Comparison of ENCODE assay signal across 21 cellular contexts in the genomic region with DNA sequence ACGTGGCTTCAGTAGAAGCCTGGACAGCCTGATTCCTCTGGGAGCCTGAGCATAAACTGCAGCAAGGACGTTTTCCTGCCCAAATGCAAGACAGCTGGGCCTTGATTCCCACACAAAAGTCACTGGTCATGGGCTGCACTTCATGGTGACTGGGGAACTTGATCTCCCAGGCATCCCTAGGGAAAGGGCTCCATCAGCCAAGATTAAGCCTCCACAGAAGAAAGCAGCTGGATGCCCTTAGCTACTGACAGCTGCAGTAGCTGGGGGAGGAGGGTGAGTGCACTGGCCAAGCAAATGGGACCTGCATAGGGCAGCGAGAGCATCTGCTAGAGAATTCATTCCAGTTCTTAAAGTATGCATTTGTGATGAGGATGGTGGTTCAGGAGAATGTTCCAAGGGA.
A peak's percentile ranks its signal among the peaks of the same experiment; 100 is the strongest.
DNase-seq lines count a peak whose midpoint lies in the region; ATAC-seq and TF ChIP-seq lines count a peak whose summit lies in the region.
"Had no signal": no experiment of that assay in that cellular context is flagged by ENCODE, and none has a peak within 500 bp of the region (broad histone marks: within the 10 kb centered on the region; RNA-seq: fewer than 3 reads in every experiment).

No MANE protein-coding gene starts in this region.

- peaks cover 19% of the 10 kb centered on the region for H3K4me1 Mint-ChIP-seq in glutamatergic neuron (ENCODE audit: low read depth, unreplicated experiment)
- H3K4me1 Mint-ChIP-seq in WTC11, result peaks cover 6% of the 10 kb centered on the region

- POLR2A ChIA-PET in WTC11 (lab: Charles Lee), result no interaction called here

- H3K36me3 Mint-ChIP-seq in glutamatergic neuron (ENCODE audit: unreplicated experiment), result peaks cover 7% of the 10 kb centered on the region
- no peaks in the 10 kb centered on the region for H3K36me3 Mint-ChIP-seq in WTC11

- DNase-seq in Right ventricle myocardium inferior (ENCODE audit: missing footprints) (no peak), Right ventricle myocardium superior (no peak), NCI-H524 treated with DMSO at 0.1 percent for 48 hours (lab: John Stamatoyannopoulos, UW) (peak; percentile 83), glutamatergic neuron (peak; percentile 43), skeletal muscle cell (ENCODE audit: low read depth) (peak; percentile 65), WERI-Rb-1 (no peak), WTC11 (ENCODE audit: low spot score) (no peak)
- no peak for DNase-seq in activated CD4-positive, CD25-positive, alpha-beta regulatory T cell (lab: John Stamatoyannopoulos, UW)
- DNase-seq: Caco-2; CD4-positive, alpha-beta T cell; GF-D8; Kasumi-1; MG63; NCI-H1048; NCI-H1436; NCI-H1930; NCI-H2171; NCI-H748 treated with DMSO at 0.1 percent for 48 hours; PC-3 had no signal

- peak; percentile 16 for ATAC-seq in Right ventricle myocardium inferior
- ATAC-seq in Right ventricle myocardium superior (ENCODE audit: poor library complexity), result no peak
- ATAC-seq in WTC11, result no peak
- ATAC-seq: PC-3 had no signal

- H3K9me3 Mint-ChIP-seq in glutamatergic neuron (ENCODE audit: unreplicated experiment) (peaks cover 2% of the 10 kb centered on the region), WTC11 (peaks cover 10% of the 10 kb centered on the region; the same call in 1 of the 2 replicates)
- H3K9me3 Mint-ChIP-seq: CD4-positive, alpha-beta T cell had no signal

- H3K9me3 ChIP-seq in WERI-Rb-1 (ENCODE audit: severe bottlenecking), result no peaks in the 10 kb centered on the region
- H3K9me3 ChIP-seq: Caco-2, MG63, SJSA1 had no signal

- H3K4me3 Mint-ChIP-seq in glutamatergic neuron (ENCODE audit: unreplicated experiment), result no peak overlapping the region
- no peak overlapping the region for H3K4me3 Mint-ChIP-seq in WTC11
- H3K4me3 Mint-ChIP-seq: CD4-positive, alpha-beta T cell had no signal

- H3K4me3 ChIP-seq in skeletal muscle cell (ENCODE audit: low read depth, low read length), result no peak overlapping the region
- no peak overlapping the region for H3K4me3 ChIP-seq in WERI-Rb-1 (ENCODE audit: low read depth, low read length)
- H3K4me3 ChIP-seq: MG63, SJSA1 had no signal

- H3K27me3 Mint-ChIP-seq in glutamatergic neuron (ENCODE audit: unreplicated experiment) (no peaks in the 10 kb centered on the region), WTC11 (ENCODE audit: low read depth) (no peaks in the 10 kb centered on the region; the same call in 1 of the 2 replicates)
- H3K27me3 Mint-ChIP-seq: CD4-positive, alpha-beta T cell had no signal

- H3K36me3 ChIP-seq in WERI-Rb-1, result no peaks in the 10 kb centered on the region
- H3K36me3 ChIP-seq: MG63, SJSA1 had no signal

- H3K27ac Mint-ChIP-seq in glutamatergic neuron (ENCODE audit: unreplicated experiment) (peak overlapping the region; percentile 71), WTC11 (no peak overlapping the region)
- H3K27ac Mint-ChIP-seq: CD4-positive, alpha-beta T cell had no signal

- no peak overlapping the region for H3K27ac ChIP-seq in WERI-Rb-1
- H3K27ac ChIP-seq: RWPE1, SJSA1 had no signal

- CTCF ChIA-PET in WTC11 (lab: Charles Lee), result no interaction called here

- TF ChIP-seq CTCF in glutamatergic neuron (IDR thresholded peaks at IDR 0.05; ENCODE audit: partially characterized antibody, unreplicated experiment) (no peak), WERI-Rb-1 (IDR thresholded peaks at IDR 0.05; ENCODE audit: low read depth, low read length) (no peak), WTC11 (IDR thresholded peaks at IDR 0.05) (no peak)

- intact Hi-C loops in Right ventricle myocardium inferior (cut with DNase I) (no loop called here), Right ventricle myocardium superior (cut with DNase I) (no loop called here)

- no peaks in the 10 kb centered on the region for H3K27me3 ChIP-seq in WERI-Rb-1 (ENCODE audit: insufficient read depth, low read depth, severe bottlenecking)
- H3K27me3 ChIP-seq: MG63, SJSA1 had no signal

TF ChIP-seq in WTC11, 78 proteins besides CTCF, POLR2A, EP300 and RAD21 (continues in another document):
- TF ChIP-seq, protein P1, sequence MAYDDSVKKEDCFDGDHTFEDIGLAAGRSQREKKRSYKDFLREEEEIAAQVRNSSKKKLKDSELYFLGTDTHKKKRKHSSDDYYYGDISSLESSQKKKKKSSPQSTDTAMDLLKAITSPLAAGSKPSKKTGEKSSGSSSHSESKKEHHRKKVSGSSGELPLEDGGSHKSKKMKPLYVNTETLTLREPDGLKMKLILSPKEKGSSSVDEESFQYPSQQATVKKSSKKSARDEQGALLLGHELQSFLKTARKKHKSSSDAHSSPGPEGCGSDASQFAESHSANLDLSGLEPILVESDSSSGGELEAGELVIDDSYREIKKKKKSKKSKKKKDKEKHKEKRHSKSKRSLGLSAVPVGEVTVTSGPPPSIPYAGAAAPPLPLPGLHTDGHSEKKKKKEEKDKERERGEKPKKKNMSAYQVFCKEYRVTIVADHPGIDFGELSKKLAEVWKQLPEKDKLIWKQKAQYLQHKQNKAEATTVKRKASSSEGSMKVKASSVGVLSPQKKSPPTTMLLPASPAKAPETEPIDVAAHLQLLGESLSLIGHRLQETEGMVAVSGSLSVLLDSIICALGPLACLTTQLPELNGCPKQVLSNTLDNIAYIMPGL (CRISPR knock-in tag; IDR thresholded peaks at IDR 0.05), result no peak
- TF ChIP-seq, protein P2, sequence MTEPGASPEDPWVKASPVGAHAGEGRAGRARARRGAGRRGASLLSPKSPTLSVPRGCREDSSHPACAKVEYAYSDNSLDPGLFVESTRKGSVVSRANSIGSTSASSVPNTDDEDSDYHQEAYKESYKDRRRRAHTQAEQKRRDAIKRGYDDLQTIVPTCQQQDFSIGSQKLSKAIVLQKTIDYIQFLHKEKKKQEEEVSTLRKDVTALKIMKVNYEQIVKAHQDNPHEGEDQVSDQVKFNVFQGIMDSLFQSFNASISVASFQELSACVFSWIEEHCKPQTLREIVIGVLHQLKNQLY (CRISPR knock-in tag; IDR thresholded peaks at IDR 0.05), result no peak
- no peak for TF ChIP-seq JAZF1 (CRISPR knock-in tag; IDR thresholded peaks at IDR 0.05)
- no peak for TF ChIP-seq ZNF317 (CRISPR knock-in tag; IDR thresholded peaks at IDR 0.05; ENCODE audit: borderline replicate concordance, low read depth)
- TF ChIP-seq ZNF121 (CRISPR knock-in tag; IDR thresholded peaks at IDR 0.05), result no peak
- TF ChIP-seq OVOL2 (CRISPR knock-in tag; IDR thresholded peaks at IDR 0.05; ENCODE audit: borderline replicate concordance), result no peak
- TF ChIP-seq, protein P3, sequence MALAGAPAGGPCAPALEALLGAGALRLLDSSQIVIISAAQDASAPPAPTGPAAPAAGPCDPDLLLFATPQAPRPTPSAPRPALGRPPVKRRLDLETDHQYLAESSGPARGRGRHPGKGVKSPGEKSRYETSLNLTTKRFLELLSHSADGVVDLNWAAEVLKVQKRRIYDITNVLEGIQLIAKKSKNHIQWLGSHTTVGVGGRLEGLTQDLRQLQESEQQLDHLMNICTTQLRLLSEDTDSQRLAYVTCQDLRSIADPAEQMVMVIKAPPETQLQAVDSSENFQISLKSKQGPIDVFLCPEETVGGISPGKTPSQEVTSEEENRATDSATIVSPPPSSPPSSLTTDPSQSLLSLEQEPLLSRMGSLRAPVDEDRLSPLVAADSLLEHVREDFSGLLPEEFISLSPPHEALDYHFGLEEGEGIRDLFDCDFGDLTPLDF (CRISPR knock-in tag; IDR thresholded peaks at IDR 0.05), result no peak
- TF ChIP-seq GABPB1 (CRISPR knock-in tag; IDR thresholded peaks at IDR 0.05), result no peak
- no peak for TF ChIP-seq ETV6 (CRISPR knock-in tag; IDR thresholded peaks at IDR 0.05)
- TF ChIP-seq, protein P4, sequence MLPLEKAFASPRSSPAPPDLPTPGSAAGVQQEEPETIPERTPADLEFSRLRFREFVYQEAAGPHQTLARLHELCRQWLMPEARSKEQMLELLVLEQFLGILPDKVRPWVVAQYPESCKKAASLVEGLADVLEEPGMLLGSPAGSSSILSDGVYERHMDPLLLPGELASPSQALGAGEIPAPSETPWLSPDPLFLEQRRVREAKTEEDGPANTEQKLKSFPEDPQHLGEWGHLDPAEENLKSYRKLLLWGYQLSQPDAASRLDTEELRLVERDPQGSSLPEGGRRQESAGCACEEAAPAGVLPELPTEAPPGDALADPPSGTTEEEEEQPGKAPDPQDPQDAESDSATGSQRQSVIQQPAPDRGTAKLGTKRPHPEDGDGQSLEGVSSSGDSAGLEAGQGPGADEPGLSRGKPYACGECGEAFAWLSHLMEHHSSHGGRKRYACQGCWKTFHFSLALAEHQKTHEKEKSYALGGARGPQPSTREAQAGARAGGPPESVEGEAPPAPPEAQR (CRISPR knock-in tag; IDR thresholded peaks at IDR 0.05), result no peak
- TF ChIP-seq CBFB (CRISPR knock-in tag; IDR thresholded peaks at IDR 0.05; ENCODE audit: low read depth), result no peak
- TF ChIP-seq, protein P5, sequence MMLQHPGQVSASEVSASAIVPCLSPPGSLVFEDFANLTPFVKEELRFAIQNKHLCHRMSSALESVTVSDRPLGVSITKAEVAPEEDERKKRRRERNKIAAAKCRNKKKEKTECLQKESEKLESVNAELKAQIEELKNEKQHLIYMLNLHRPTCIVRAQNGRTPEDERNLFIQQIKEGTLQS (CRISPR knock-in tag; conservative IDR thresholded peaks at IDR 0.05), result no peak
- TF ChIP-seq, protein P6, sequence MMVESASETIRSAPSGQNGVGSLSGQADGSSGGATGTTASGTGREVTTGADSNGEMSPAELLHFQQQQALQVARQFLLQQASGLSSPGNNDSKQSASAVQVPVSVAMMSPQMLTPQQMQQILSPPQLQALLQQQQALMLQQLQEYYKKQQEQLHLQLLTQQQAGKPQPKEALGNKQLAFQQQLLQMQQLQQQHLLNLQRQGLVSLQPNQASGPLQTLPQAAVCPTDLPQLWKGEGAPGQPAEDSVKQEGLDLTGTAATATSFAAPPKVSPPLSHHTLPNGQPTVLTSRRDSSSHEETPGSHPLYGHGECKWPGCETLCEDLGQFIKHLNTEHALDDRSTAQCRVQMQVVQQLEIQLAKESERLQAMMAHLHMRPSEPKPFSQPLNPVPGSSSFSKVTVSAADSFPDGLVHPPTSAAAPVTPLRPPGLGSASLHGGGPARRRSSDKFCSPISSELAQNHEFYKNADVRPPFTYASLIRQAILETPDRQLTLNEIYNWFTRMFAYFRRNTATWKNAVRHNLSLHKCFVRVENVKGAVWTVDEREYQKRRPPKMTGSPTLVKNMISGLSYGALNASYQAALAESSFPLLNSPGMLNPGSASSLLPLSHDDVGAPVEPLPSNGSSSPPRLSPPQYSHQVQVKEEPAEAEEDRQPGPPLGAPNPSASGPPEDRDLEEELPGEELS (CRISPR knock-in tag; IDR thresholded peaks at IDR 0.05), result no peak

Comparison
In these comparisons a context has a peak if more than half of its experiments do, and no peak if none do; other contexts are left out.
1. DNase-seq: peak in NCI-H524 treated with DMSO at 0.1 percent for 48 hours (single experiment), glutamatergic neuron (single experiment) and skeletal muscle cell (single experiment); none in Right ventricle myocardium inferior (single experiment), Right ventricle myocardium superior (single experiment), WERI-Rb-1 (single experiment), activated CD4-positive, CD25-positive, alpha-beta regulatory T cell (0 of 4) and WTC11 (single experiment).